In genomic region chr3:45947361-45947760, GRCh38 we compare ENCODE assay signal across 1 cellular context.
TF ChIP-seq lines count a peak whose summit lies in the region.

No MANE protein-coding gene starts in this region.

TF ChIP-seq in HepG2, 621 proteins besides CTCF, POLR2A, EP300 and RAD21:
- TF ChIP-seq NFE2L2 (IDR thresholded peaks at IDR 0.05; ENCODE audit: low read length) (peak; percentile 41; the same call in 1 of the 2 replicates), ZHX1 (CRISPR knock-in tag; IDR thresholded peaks at IDR 0.05; ENCODE audit: low read depth) (no peak)
